ENCODE assay signal across 8 cellular contexts in genomic region chr9:98117984-98118639, GRCh38. TPM values are rescaled to one million over a fixed set of nuclear protein-coding genes. Genes with fewer than 3 reads are reported as not detected.
DNase-seq lines count a peak whose midpoint lies in the region; ATAC-seq and TF ChIP-seq lines count a peak whose summit lies in the region.

No MANE protein-coding gene starts in this region.

- DNase-seq in GM19240 (ENCODE audit: insufficient read length, low spot score) = peak; percentile 33
- peak; percentile 50 for DNase-seq in SK-MEL-5 (ENCODE audit: low read depth, low spot score)
- peak; percentile 36 for DNase-seq in activated naive CD8-positive, alpha-beta T cell treated with anti-CD3 and anti-CD28 coated beads, Interleukin-2, amount 50 U/mL, for 24 hours
- DNase-seq in stimulated activated CD4-positive, alpha-beta T cell treated with anti-CD3 and anti-CD28 coated beads, Interleukin-2, amount 100 ng/mL, for 24 hours = peak; percentile 36 to 49
- DNase-seq in NCI-H1048 (lab: John Stamatoyannopoulos, UW) = no peak

- peak overlapping the region; percentile 66 for H3K4me3 ChIP-seq in iPS-18c (ENCODE audit: insufficient read depth, low read depth, low read length)

- H3K27me3 Mint-ChIP-seq in activated naive CD8-positive, alpha-beta T cell treated with anti-CD3 and anti-CD28 coated beads, Interleukin-2, amount 50 U/mL, for 24 hours = no peaks in the 10 kb centered on the region

- H3K9me3 Mint-ChIP-seq in activated naive CD8-positive, alpha-beta T cell treated with anti-CD3 and anti-CD28 coated beads, Interleukin-2, amount 50 U/mL, for 24 hours = no peaks in the 10 kb centered on the region

- peaks cover 40% of the 10 kb centered on the region for H3K4me1 Mint-ChIP-seq in activated naive CD8-positive, alpha-beta T cell treated with anti-CD3 and anti-CD28 coated beads, Interleukin-2, amount 50 U/mL, for 24 hours

- in situ Hi-C loops in SK-MEL-5 (cut with HindIII; ENCODE audit: low pct_unique_long_range_greater_than_20kb, low sequenced_read_pairs) = no loop called here

- TF ChIP-seq CTCF in C4-2B (conservative IDR thresholded peaks at IDR 0.05) = no peak

- H3K27ac ChIP-seq in C4-2B = peak overlapping the region; percentile 86

- ATAC-seq in HG03439 (IDR thresholded peaks at IDR 0.05; ENCODE audit: unreplicated experiment) = peak; percentile 28
- peak; percentile 77 for ATAC-seq in activated naive CD8-positive, alpha-beta T cell treated with anti-CD3 and anti-CD28 coated beads, Interleukin-2, amount 50 U/mL, for 24 hours

- H3K36me3 Mint-ChIP-seq in activated naive CD8-positive, alpha-beta T cell treated with anti-CD3 and anti-CD28 coated beads, Interleukin-2, amount 50 U/mL, for 24 hours (ENCODE audit: low read depth) = peaks cover 14% of the 10 kb centered on the region

- no peaks in the 10 kb centered on the region for H3K9me3 ChIP-seq in iPS-18c (ENCODE audit: control insufficient read depth, insufficient read depth, low read length)

- H3K4me3 Mint-ChIP-seq in activated naive CD8-positive, alpha-beta T cell treated with anti-CD3 and anti-CD28 coated beads, Interleukin-2, amount 50 U/mL, for 24 hours = peak overlapping the region; percentile 89

- peak overlapping the region; percentile 96 for H3K27ac Mint-ChIP-seq in activated naive CD8-positive, alpha-beta T cell treated with anti-CD3 and anti-CD28 coated beads, Interleukin-2, amount 50 U/mL, for 24 hours

RNA-seq across cellular contexts. Expression of gene TRIM14, which starts 0.9 kb away (rescaled TPM):
- total RNA-seq in SK-MEL-5 (2014; rRNA removed; shearing (Covaris generic)) = 3.8 and 4.1 TPM in 2 replicates
- polyA plus RNA-seq in SK-MEL-5 (2015; cell fraction: cytosol; rRNA removed) = 11.3 and 20.0 TPM in 2 replicates
- polyA plus RNA-seq in SK-MEL-5 (2015; cell fraction: nucleus; rRNA removed) = 6.5 and 6.9 TPM in 2 replicates
